ENCODE assay signal across 8 cellular contexts in genomic region chr2:84905181-84906107, GRCh38. TPM values are rescaled to one million over a fixed set of nuclear protein-coding genes. Genes with fewer than 3 reads are reported as not detected.
DNase-seq lines count a peak whose midpoint lies in the region; ATAC-seq and TF ChIP-seq lines count a peak whose summit lies in the region.

Gene TMSB10, plus strand, starts transcription at chr2:84905656.

- TF ChIP-seq CTCF in liver (IDR thresholded peaks at IDR 0.05; ENCODE audit: low read depth, low read length, missing input control), result peak; percentile 4

- H3K9ac ChIP-seq in BLaER1, result peak within 1 kb of the TSS; percentile 99
- H3K9ac ChIP-seq in liver (ENCODE audit: low read depth in 1 of 2, low read length in 2 of 2), result peak within 1 kb of the TSS; percentile 45 to 71

- peak within 1 kb of the TSS; percentile 92 for H3K4me2 ChIP-seq in BLaER1

- peaks cover 28% of the 10 kb centered on the region for H4K20me1 ChIP-seq in BLaER1

- no peak for TF ChIP-seq RAD21 in liver (IDR thresholded peaks at IDR 0.05)

- H3K27ac ChIP-seq in BLaER1 (peak within 1 kb of the TSS; percentile 98), liver (ENCODE audit: low read depth in 1 of 2, low read length in 2 of 2) (peak within 1 kb of the TSS; percentile 71 to 82)

- ATAC-seq in GM19043 (IDR thresholded peaks at IDR 0.05; ENCODE audit: low read depth, unreplicated experiment) (peak; percentile 45), HG03354 (IDR thresholded peaks at IDR 0.05; ENCODE audit: poor library complexity, severe bottlenecking, unreplicated experiment) (peak; percentile 81)

- WGBS in liver, result under 1% methylated on average over 94 of the region's 94 CpGs

- H3K4me3 ChIP-seq in BLaER1 (peak within 1 kb of the TSS; percentile 99), liver (ENCODE audit: low read depth in 1 of 3, low read length in 3 of 3) (peak within 1 kb of the TSS; percentile 79 to 86 (median 85))

- H3K4me1 ChIP-seq in BLaER1 (peaks cover 32% of the 10 kb centered on the region), liver (ENCODE audit: control insufficient read depth in 4 of 4, insufficient read depth in 4 of 4, low read length in 3 of 4) (peaks cover 0 to 19% (median 5%) of the 10 kb centered on the region in 4 donors)

- peak; percentile 87 for DNase-seq in NCI-H69 (lab: John Stamatoyannopoulos, UW)
- DNase-seq in activated CD4-positive, alpha-beta T cell treated with anti-CD3 and anti-CD28 coated beads, Interleukin-2, amount 50 U/mL, for 24 hours (ENCODE audit: low read depth in 1 of 2, low spot score in 1 of 2), result peak; percentile 83 to 85
- peak; percentile 89 for DNase-seq in dermis blood vessel endothelial cell
- peak; percentile 88 for DNase-seq in stimulated activated CD4-positive, alpha-beta T cell treated with anti-CD3 and anti-CD28 coated beads, Interleukin-4, amount 100 ng/mL, for 24 hours

- H3K9me3 ChIP-seq in BLaER1 (0 out of 2 replicates have a peak, but pooled peaks cover 6% of the 10 kb centered on the region), liver (ENCODE audit: control insufficient read depth in 4 of 4, low read length in 3 of 4) (no peaks in the 10 kb centered on the region)

- peaks cover 20% of the 10 kb centered on the region for H3K36me3 ChIP-seq in BLaER1
- no peaks in the 10 kb centered on the region for H3K36me3 ChIP-seq in liver (ENCODE audit: control insufficient read depth in 4 of 4, insufficient read depth in 3 of 4, low read depth in 1 of 4, low read length in 3 of 4)

- H3K27me3 ChIP-seq in BLaER1 (no peaks in the 10 kb centered on the region), liver (ENCODE audit: control insufficient read depth in 4 of 4, insufficient read depth in 4 of 4, low read length in 3 of 4) (no peaks in the 10 kb centered on the region)

TF ChIP-seq in liver, 16 proteins besides CTCF, POLR2A, EP300 and RAD21:
- TF ChIP-seq REST (IDR thresholded peaks at IDR 0.05) (peak; percentile 75), FOXA2 (IDR thresholded peaks at IDR 0.05) (no peak), TAF1 (conservative IDR thresholded peaks at IDR 0.05) (peak; percentile 88)

RNA-seq across cellular contexts. Expression of gene TMSB10, which starts in this region (rescaled TPM):
- total RNA-seq in dermis blood vessel endothelial cell, result 6,829 and 7,745 TPM in 2 replicates
- 100 to 1,000 TPM; 283 to 518 TPM for total RNA-seq in liver
- 100 to 1,000 TPM; 225 to 230 TPM for polyA plus RNA-seq in liver

Comparison
In these comparisons a context has a peak if more than half of its experiments do, and no peak if none do; other contexts are left out.
1. Peak in every context shown above with its lines: DNase-seq, ATAC-seq, H3K4me3 ChIP-seq and H3K27ac ChIP-seq.
2. RNA of gene TMSB10 (total RNA-seq): 6,829 to 7,745 TPM in dermis blood vessel endothelial cell; 283 to 518 TPM in liver; every median in the first group is over 10 times any median in the second.